ENCODE assay signal across 16 cellular contexts in genomic region chr5:52888363-52888762, GRCh38.
A peak's percentile ranks its signal among the peaks of the same experiment; 100 is the strongest.
DNase-seq lines count a peak whose midpoint lies in the region; ATAC-seq and TF ChIP-seq lines count a peak whose summit lies in the region.
"Had no signal": no experiment of that assay in that cellular context is flagged by ENCODE, and none has a peak within 500 bp of the region (broad histone marks: within the 10 kb centered on the region; RNA-seq: fewer than 3 reads in every experiment).

No MANE protein-coding gene starts in this region.

- intact Hi-C loops in spleen (cut with DNase I; ENCODE audit: low total_unique reads), result no loop called here

- peak overlapping the region in 2 of 8 donors; percentile 10 to 13 for H3K27ac ChIP-seq in spleen
- no peak overlapping the region for H3K27ac ChIP-seq in right atrium auricular region
- H3K27ac ChIP-seq: BLaER1, C4-2B, GM23248 had no signal

- H3K27me3 ChIP-seq in spleen (replicated peaks in 1 of 7) (no peaks in the 10 kb centered on the region), right atrium auricular region (no peaks in the 10 kb centered on the region), BE2C (no peaks in the 10 kb centered on the region)
- H3K27me3 ChIP-seq: BLaER1 had no signal

- H3K9me3 ChIP-seq in spleen, result no peaks in the 10 kb centered on the region
- H3K9me3 ChIP-seq in right atrium auricular region, result no peaks in the 10 kb centered on the region
- no peaks in the 10 kb centered on the region for H3K9me3 ChIP-seq in BE2C
- H3K9me3 ChIP-seq: BLaER1, Caco-2 had no signal

- WGBS in spleen, 5 donors, result 80 to 88% (median 85%) methylated on average over 5 of the region's 5 CpGs

- no peaks in the 10 kb centered on the region for H3K27me3 Mint-ChIP-seq in chondrocyte (ENCODE audit: low read depth)

- H3K36me3 ChIP-seq in spleen (peaks cover 0 to 66% (median 9%) of the 10 kb centered on the region in 6 donors), right atrium auricular region (peaks cover 6% of the 10 kb centered on the region), BE2C (peaks cover 9% of the 10 kb centered on the region; the same call in 1 of the 2 replicates)
- H3K36me3 ChIP-seq: BLaER1 had no signal

- no peak for TF ChIP-seq CTCF in chondrocyte (IDR thresholded peaks at IDR 0.05)
- no peak for TF ChIP-seq CTCF in spleen (IDR thresholded peaks at IDR 0.05 in 8 of 11, conservative IDR thresholded peaks at IDR 0.05 in 3 of 11)
- no peak for TF ChIP-seq CTCF in right atrium auricular region (IDR thresholded peaks at IDR 0.05)
- TF ChIP-seq CTCF in BE2C (IDR thresholded peaks at IDR 0.05; ENCODE audit: low read depth, low read length), result no peak

- peaks cover 0 to 8% (median 0%) of the 10 kb centered on the region in 6 donors for H3K4me1 ChIP-seq in spleen
- peaks cover 0 to 11% of the 10 kb centered on the region in 2 donors for H3K4me1 ChIP-seq in right atrium auricular region
- H3K4me1 ChIP-seq in BE2C, result peaks cover 13% of the 10 kb centered on the region
- H3K4me1 ChIP-seq: BLaER1 had no signal

- H3K4me1 Mint-ChIP-seq in chondrocyte (ENCODE audit: low read depth), result peaks cover 45% of the 10 kb centered on the region
- H3K4me1 Mint-ChIP-seq: CD4-positive, CD25-positive, alpha-beta regulatory T cell had no signal

- ATAC-seq in left lobe of liver, result peak; percentile 69
- ATAC-seq: CD8-positive, alpha-beta T cell had no signal

- H3K36me3 Mint-ChIP-seq in chondrocyte (ENCODE audit: low read depth), result peaks cover 37% of the 10 kb centered on the region
- H3K36me3 Mint-ChIP-seq: CD4-positive, CD25-positive, alpha-beta regulatory T cell had no signal

- peak overlapping the region; percentile 60 for H3K27ac Mint-ChIP-seq in chondrocyte (ENCODE audit: unreplicated experiment)
- H3K27ac Mint-ChIP-seq: CD8-positive, alpha-beta T cell had no signal

- H3K4me3 Mint-ChIP-seq in chondrocyte (ENCODE audit: unreplicated experiment), result no peak overlapping the region
- H3K4me3 Mint-ChIP-seq: CD4-positive, CD25-positive, alpha-beta regulatory T cell; CD8-positive, alpha-beta T cell had no signal

- no peak for DNase-seq in chondrocyte (ENCODE audit: low spot score)
- DNase-seq in left lobe of liver (ENCODE audit: low spot score), result no peak
- peak; percentile 22 for DNase-seq in renal cortical epithelial cell (ENCODE audit: low read depth)
- no peak for DNase-seq in spleen
- no peak for DNase-seq in right atrium auricular region (ENCODE audit: low spot score)
- DNase-seq in BE2C, result no peak
- DNase-seq: Caco-2; CD4-positive, CD25-positive, alpha-beta regulatory T cell; CD8-positive, alpha-beta T cell; DMS153; DND-41; GM23248; H7; HCEC 1CT had no signal

- H3K4me3 ChIP-seq in spleen, result no peak overlapping the region
- no peak overlapping the region for H3K4me3 ChIP-seq in right atrium auricular region
- H3K4me3 ChIP-seq in BE2C (ENCODE audit: low read depth, low read length), result no peak overlapping the region
- H3K4me3 ChIP-seq: BLaER1, GM23248 had no signal

- no peak for TF ChIP-seq POLR2A in spleen (IDR thresholded peaks at IDR 0.05)

- no peaks in the 10 kb centered on the region for H3K9me3 Mint-ChIP-seq in chondrocyte (ENCODE audit: low read depth)
- H3K9me3 Mint-ChIP-seq: CD8-positive, alpha-beta T cell had no signal
